In the genomic region with DNA sequence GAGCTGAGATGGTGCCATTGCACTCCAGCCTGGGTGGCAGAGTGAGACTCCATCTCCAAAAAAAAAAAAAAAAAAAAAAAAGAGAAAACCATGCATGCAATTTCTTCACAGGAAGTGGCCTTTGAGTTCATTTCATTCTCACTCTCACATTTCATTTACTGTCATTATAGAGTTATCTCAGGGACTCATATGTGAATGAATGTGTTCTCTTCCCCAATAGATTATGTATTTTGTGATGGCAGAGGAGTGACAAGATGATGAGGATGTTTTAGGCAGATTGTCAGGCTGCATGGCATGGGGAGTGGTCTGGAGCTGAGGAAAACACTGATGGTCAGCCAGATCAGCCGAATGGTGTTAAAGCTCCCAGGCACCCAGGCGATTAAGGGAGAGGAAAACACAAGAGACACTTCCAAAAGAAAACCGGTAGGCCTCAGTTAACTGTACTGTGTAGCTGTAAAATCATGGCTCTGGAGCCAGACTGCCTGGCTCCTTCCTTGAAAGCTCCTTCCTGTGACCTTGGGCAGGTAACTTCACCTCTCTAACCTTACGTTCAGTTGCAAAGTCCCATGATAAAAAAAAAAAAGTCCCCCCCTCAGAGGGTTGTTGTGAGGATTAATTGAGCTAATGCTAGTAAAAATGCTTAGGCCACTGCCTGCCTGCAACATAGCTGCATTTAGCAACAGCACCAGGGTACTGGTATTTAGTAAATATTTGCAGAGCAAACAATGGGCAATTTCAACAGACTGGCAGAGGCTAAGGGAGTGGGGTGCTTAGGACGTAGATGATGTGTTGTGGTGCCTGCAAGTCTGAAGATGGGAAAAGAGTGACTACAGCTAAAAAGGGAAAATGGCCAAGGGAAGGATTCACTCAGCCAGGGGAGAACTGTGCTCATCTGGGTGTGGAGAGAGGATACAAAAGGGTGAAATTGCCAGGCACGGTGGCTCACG, we compare ENCODE assay signal across 1 cellular context.
TF ChIP-seq lines count a peak whose summit lies in the region.

No MANE protein-coding gene starts in this region.

TF ChIP-seq in HepG2, 621 proteins besides CTCF, POLR2A, EP300 and RAD21 (continued from another document and continues in another):
- TF ChIP-seq, protein P1, sequence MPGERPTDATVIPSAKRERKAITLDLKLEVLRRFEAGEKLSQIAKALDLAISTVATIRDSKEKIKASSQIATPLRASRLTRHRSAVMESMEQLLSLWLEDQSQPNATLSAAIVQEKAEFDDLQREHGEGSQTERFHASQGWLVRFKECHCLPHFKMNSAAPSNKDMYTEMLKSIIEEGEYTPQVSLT (CRISPR knock-in tag; IDR thresholded peaks at IDR 0.05; ENCODE audit: borderline replicate concordance, low read depth) = no peak
- TF ChIP-seq, protein P2, sequence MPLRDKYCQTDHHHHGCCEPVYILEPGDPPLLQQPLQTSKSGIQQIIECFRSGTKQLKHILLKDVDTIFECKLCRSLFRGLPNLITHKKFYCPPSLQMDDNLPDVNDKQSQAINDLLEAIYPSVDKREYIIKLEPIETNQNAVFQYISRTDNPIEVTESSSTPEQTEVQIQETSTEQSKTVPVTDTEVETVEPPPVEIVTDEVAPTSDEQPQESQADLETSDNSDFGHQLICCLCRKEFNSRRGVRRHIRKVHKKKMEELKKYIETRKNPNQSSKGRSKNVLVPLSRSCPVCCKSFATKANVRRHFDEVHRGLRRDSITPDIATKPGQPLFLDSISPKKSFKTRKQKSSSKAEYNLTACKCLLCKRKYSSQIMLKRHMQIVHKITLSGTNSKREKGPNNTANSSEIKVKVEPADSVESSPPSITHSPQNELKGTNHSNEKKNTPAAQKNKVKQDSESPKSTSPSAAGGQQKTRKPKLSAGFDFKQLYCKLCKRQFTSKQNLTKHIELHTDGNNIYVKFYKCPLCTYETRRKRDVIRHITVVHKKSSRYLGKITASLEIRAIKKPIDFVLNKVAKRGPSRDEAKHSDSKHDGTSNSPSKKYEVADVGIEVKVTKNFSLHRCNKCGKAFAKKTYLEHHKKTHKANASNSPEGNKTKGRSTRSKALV (CRISPR knock-in tag; IDR thresholded peaks at IDR 0.05) = 0 out of 2 replicates have a peak, but pooled peaks have one; percentile 35
- TF ChIP-seq SMARCE1 (IDR thresholded peaks at IDR 0.05; ENCODE audit: borderline replicate concordance) (no peak), KDM4B (CRISPR knock-in tag; IDR thresholded peaks at IDR 0.05) (peak; percentile 41; the same call in 1 of the 2 replicates), ZNF33A (CRISPR knock-in tag; IDR thresholded peaks at IDR 0.05; ENCODE audit: borderline replicate concordance) (no peak), KDM1A (CRISPR knock-in tag; IDR thresholded peaks at IDR 0.05) (0 out of 2 replicates have a peak, but pooled peaks have one; percentile 80), TEAD2 (CRISPR knock-in tag; IDR thresholded peaks at IDR 0.05) (no peak), ZNF282 (IDR thresholded peaks at IDR 0.05; ENCODE audit: partially characterized antibody) (no peak), ZNF343 (CRISPR knock-in tag; IDR thresholded peaks at IDR 0.05) (no peak), ZNF124 (CRISPR knock-in tag; IDR thresholded peaks at IDR 0.05) (peak; percentile 31; the same call in 1 of the 2 replicates), ZNF746 (CRISPR knock-in tag; IDR thresholded peaks at IDR 0.05) (peak; percentile 54; the same call in 1 of the 2 replicates), ZBTB21 (CRISPR knock-in tag; IDR thresholded peaks at IDR 0.05) (no peak), ZNF780A (CRISPR knock-in tag; IDR thresholded peaks at IDR 0.05) (no peak), PHB2 (IDR thresholded peaks at IDR 0.05; ENCODE audit: partially characterized antibody) (no peak), TOE1 (CRISPR knock-in tag; IDR thresholded peaks at IDR 0.05) (no peak), HNRNPH1 (optimal IDR thresholded peaks at IDR 0.05; ENCODE audit: low read depth, low read length) (no peak), KLF13 (CRISPR knock-in tag; IDR thresholded peaks at IDR 0.05) (no peak), ZNF296 (CRISPR knock-in tag; conservative IDR thresholded peaks at IDR 0.05) (no peak), BCL6 (CRISPR knock-in tag; IDR thresholded peaks at IDR 0.05) (peak; percentile 94), JDP2 (CRISPR knock-in tag; IDR thresholded peaks at IDR 0.05; ENCODE audit: borderline replicate concordance) (no peak), PPARG (CRISPR knock-in tag; conservative IDR thresholded peaks at IDR 0.05) (peak; percentile 91)
- TF ChIP-seq, protein P3, sequence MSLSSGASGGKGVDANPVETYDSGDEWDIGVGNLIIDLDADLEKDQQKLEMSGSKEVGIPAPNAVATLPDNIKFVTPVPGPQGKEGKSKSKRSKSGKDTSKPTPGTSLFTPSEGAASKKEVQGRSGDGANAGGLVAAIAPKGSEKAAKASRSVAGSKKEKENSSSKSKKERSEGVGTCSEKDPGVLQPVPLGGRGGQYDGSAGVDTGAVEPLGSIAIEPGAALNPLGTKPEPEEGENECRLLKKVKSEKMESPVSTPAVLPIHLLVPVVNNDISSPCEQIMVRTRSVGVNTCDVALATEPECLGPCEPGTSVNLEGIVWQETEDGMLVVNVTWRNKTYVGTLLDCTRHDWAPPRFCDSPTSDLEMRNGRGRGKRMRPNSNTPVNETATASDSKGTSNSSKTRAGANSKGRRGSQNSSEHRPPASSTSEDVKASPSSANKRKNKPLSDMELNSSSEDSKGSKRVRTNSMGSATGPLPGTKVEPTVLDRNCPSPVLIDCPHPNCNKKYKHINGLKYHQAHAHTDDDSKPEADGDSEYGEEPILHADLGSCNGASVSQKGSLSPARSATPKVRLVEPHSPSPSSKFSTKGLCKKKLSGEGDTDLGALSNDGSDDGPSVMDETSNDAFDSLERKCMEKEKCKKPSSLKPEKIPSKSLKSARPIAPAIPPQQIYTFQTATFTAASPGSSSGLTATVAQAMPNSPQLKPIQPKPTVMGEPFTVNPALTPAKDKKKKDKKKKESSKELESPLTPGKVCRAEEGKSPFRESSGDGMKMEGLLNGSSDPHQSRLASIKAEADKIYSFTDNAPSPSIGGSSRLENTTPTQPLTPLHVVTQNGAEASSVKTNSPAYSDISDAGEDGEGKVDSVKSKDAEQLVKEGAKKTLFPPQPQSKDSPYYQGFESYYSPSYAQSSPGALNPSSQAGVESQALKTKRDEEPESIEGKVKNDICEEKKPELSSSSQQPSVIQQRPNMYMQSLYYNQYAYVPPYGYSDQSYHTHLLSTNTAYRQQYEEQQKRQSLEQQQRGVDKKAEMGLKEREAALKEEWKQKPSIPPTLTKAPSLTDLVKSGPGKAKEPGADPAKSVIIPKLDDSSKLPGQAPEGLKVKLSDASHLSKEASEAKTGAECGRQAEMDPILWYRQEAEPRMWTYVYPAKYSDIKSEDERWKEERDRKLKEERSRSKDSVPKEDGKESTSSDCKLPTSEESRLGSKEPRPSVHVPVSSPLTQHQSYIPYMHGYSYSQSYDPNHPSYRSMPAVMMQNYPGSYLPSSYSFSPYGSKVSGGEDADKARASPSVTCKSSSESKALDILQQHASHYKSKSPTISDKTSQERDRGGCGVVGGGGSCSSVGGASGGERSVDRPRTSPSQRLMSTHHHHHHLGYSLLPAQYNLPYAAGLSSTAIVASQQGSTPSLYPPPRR (CRISPR knock-in tag; IDR thresholded peaks at IDR 0.05; ENCODE audit: borderline replicate concordance) = peak; percentile 86
- TF ChIP-seq, protein P4, sequence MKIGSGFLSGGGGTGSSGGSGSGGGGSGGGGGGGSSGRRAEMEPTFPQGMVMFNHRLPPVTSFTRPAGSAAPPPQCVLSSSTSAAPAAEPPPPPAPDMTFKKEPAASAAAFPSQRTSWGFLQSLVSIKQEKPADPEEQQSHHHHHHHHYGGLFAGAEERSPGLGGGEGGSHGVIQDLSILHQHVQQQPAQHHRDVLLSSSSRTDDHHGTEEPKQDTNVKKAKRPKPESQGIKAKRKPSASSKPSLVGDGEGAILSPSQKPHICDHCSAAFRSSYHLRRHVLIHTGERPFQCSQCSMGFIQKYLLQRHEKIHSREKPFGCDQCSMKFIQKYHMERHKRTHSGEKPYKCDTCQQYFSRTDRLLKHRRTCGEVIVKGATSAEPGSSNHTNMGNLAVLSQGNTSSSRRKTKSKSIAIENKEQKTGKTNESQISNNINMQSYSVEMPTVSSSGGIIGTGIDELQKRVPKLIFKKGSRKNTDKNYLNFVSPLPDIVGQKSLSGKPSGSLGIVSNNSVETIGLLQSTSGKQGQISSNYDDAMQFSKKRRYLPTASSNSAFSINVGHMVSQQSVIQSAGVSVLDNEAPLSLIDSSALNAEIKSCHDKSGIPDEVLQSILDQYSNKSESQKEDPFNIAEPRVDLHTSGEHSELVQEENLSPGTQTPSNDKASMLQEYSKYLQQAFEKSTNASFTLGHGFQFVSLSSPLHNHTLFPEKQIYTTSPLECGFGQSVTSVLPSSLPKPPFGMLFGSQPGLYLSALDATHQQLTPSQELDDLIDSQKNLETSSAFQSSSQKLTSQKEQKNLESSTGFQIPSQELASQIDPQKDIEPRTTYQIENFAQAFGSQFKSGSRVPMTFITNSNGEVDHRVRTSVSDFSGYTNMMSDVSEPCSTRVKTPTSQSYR (CRISPR knock-in tag; IDR thresholded peaks at IDR 0.05; ENCODE audit: borderline replicate concordance) = peak; percentile 74; the same call in 1 of the 2 replicates
- TF ChIP-seq, protein P5, sequence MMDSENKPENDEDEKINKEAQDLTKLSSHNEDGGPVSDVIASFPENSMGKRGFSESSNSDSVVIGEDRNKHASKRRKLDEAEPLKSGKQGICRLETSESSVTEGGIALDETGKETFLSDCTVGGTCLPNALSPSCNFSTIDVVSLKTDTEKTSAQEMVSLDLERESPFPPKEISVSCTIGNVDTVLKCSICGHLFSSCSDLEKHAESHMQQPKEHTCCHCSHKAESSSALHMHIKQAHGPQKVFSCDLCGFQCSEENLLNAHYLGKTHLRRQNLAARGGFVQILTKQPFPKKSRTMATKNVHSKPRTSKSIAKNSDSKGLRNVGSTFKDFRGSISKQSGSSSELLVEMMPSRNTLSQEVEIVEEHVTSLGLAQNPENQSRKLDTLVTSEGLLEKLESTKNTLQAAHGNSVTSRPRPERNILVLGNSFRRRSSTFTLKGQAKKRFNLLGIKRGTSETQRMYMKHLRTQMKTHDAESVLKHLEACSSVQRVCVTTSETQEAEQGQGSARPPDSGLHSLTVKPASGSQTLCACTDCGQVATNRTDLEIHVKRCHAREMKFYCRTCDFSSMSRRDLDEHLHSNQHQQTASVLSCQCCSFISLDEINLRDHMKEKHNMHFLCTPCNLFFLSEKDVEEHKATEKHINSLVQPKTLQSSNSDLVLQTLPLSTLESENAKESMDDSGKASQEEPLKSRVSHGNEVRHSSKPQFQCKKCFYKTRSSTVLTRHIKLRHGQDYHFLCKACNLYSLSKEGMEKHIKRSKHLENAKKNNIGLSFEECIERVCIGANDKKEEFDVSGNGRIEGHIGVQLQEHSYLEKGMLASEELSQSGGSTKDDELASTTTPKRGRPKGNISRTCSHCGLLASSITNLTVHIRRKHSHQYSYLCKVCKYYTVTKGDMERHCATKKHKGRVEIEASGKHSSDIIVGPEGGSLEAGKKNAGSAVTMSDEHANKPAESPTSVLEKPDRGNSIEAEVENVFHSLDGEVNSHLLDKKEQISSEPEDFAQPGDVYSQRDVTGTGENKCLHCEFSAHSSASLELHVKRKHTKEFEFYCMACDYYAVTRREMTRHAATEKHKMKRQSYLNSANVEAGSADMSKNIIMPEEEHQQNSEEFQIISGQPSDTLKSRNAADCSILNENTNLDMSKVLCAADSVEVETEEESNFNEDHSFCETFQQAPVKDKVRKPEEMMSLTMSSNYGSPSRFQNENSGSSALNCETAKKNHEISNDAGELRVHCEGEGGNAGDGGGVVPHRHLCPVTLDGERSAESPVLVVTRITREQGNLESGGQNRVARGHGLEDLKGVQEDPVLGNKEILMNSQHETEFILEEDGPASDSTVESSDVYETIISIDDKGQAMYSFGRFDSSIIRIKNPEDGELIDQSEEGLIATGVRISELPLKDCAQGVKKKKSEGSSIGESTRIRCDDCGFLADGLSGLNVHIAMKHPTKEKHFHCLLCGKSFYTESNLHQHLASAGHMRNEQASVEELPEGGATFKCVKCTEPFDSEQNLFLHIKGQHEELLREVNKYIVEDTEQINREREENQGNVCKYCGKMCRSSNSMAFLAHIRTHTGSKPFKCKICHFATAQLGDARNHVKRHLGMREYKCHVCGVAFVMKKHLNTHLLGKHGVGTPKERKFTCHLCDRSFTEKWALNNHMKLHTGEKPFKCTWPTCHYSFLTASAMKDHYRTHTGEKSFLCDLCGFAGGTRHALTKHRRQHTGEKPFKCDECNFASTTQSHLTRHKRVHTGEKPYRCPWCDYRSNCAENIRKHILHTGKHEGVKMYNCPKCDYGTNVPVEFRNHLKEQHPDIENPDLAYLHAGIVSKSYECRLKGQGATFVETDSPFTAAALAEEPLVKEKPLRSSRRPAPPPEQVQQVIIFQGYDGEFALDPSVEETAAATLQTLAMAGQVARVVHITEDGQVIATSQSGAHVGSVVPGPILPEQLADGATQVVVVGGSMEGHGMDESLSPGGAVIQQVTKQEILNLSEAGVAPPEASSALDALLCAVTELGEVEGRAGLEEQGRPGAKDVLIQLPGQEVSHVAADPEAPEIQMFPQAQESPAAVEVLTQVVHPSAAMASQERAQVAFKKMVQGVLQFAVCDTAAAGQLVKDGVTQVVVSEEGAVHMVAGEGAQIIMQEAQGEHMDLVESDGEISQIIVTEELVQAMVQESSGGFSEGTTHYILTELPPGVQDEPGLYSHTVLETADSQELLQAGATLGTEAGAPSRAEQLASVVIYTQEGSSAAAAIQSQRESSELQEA (CRISPR knock-in tag; IDR thresholded peaks at IDR 0.05; ENCODE audit: not compliant biosample characterization) = no peak
- TF ChIP-seq, protein P6, sequence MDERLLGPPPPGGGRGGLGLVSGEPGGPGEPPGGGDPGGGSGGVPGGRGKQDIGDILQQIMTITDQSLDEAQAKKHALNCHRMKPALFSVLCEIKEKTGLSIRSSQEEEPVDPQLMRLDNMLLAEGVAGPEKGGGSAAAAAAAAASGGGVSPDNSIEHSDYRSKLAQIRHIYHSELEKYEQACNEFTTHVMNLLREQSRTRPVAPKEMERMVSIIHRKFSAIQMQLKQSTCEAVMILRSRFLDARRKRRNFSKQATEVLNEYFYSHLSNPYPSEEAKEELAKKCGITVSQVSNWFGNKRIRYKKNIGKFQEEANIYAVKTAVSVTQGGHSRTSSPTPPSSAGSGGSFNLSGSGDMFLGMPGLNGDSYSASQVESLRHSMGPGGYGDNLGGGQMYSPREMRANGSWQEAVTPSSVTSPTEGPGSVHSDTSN (CRISPR knock-in tag; IDR thresholded peaks at IDR 0.05) = no peak
- TF ChIP-seq, protein P7, sequence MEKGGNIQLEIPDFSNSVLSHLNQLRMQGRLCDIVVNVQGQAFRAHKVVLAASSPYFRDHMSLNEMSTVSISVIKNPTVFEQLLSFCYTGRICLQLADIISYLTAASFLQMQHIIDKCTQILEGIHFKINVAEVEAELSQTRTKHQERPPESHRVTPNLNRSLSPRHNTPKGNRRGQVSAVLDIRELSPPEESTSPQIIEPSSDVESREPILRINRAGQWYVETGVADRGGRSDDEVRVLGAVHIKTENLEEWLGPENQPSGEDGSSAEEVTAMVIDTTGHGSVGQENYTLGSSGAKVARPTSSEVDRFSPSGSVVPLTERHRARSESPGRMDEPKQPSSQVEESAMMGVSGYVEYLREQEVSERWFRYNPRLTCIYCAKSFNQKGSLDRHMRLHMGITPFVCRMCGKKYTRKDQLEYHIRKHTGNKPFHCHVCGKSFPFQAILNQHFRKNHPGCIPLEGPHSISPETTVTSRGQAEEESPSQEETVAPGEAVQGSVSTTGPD (CRISPR knock-in tag; IDR thresholded peaks at IDR 0.05) = no peak
- TF ChIP-seq, protein P8, sequence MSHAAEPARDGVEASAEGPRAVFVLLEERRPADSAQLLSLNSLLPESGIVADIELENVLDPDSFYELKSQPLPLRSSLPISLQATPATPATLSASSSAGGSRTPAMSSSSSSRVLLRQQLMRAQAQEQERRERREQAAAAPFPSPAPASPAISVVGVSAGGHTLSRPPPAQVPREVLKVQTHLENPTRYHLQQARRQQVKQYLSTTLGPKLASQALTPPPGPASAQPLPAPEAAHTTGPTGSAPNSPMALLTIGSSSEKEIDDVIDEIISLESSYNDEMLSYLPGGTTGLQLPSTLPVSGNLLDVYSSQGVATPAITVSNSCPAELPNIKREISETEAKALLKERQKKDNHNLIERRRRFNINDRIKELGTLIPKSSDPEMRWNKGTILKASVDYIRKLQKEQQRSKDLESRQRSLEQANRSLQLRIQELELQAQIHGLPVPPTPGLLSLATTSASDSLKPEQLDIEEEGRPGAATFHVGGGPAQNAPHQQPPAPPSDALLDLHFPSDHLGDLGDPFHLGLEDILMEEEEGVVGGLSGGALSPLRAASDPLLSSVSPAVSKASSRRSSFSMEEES (CRISPR knock-in tag; IDR thresholded peaks at IDR 0.05) = peak; percentile 64; the same call in 1 of the 2 replicates
